ENCODE assay signal across 1 cellular context in genomic region chr1:116373451-116374339, GRCh38.
A peak's percentile ranks its signal among the peaks of the same experiment; 100 is the strongest.
TF ChIP-seq lines count a peak whose summit lies in the region.

No MANE protein-coding gene starts in this region.

TF ChIP-seq in HepG2, 621 proteins besides CTCF, POLR2A, EP300 and RAD21 (continued from another document):
- TF ChIP-seq CENPT (CRISPR knock-in tag; IDR thresholded peaks at IDR 0.05; ENCODE audit: low read depth): no peak
- TF ChIP-seq GABPB1 (CRISPR knock-in tag; IDR thresholded peaks at IDR 0.05): peak; percentile 45; the same call in 1 of the 2 replicates
